ENCODE assay signal across 13 cellular contexts in genomic region chr15:67193223-67194009, GRCh38.
DNase-seq lines count a peak whose midpoint lies in the region; ATAC-seq and TF ChIP-seq lines count a peak whose summit lies in the region.
"Had no signal": no experiment of that assay in that cellular context is flagged by ENCODE, and none has a peak within 500 bp of the region (broad histone marks: within the 10 kb centered on the region; RNA-seq: fewer than 3 reads in every experiment).

No MANE protein-coding gene starts in this region.

- H3K4me1 Mint-ChIP-seq in nephron = peaks cover 55% of the 10 kb centered on the region

- peak overlapping the region; percentile 65 to 76 (median 70) for H3K27ac ChIP-seq in esophagus muscularis mucosa (replicated peaks in 1 of 4)
- H3K27ac ChIP-seq: GM23248 had no signal

- no peaks in the 10 kb centered on the region for H3K9me3 Mint-ChIP-seq in nephron

- peaks cover 77% of the 10 kb centered on the region for H3K36me3 Mint-ChIP-seq in nephron (ENCODE audit: low read depth)

- peak overlapping the region; percentile 25 to 75 (median 52) for H3K27ac Mint-ChIP-seq in nephron

- intact Hi-C loops in Right ventricle myocardium inferior (cut with DNase I) = loop anchor here (5.0 kb wide), 1 partner anchor 59 kb away; the partner anchor contains the start of genes AAGAB and IQCH
- intact Hi-C loops in cardiac septum (cut with DNase I) = no loop called here
- intact Hi-C loops in esophagus muscularis mucosa (cut with DNase I) = loop anchor here (5.0 kb wide), 1 partner anchor 126 kb away; the partner anchor contains the start of gene SMAD3

- ATAC-seq in Right ventricle myocardium inferior = peak; percentile 7
- no peak for ATAC-seq in HG02763 (IDR thresholded peaks at IDR 0.05; ENCODE audit: unreplicated experiment)
- ATAC-seq: HepG2, sciatic nerve had no signal

- H3K36me3 ChIP-seq in esophagus muscularis mucosa = peaks cover 7 to 46% (median 28%) of the 10 kb centered on the region in 4 donors

- no peaks in the 10 kb centered on the region for H3K27me3 Mint-ChIP-seq in nephron (ENCODE audit: low read depth)

- no peak for TF ChIP-seq POLR2A in esophagus muscularis mucosa (IDR thresholded peaks at IDR 0.05; ENCODE audit: low read depth)

- no peak overlapping the region for H3K4me3 ChIP-seq in esophagus muscularis mucosa
- H3K4me3 ChIP-seq: GM23248 had no signal

- 51% methylated on average over 13 of the region's 13 CpGs for WGBS in esophagus muscularis mucosa

- DNase-seq in Right ventricle myocardium inferior (ENCODE audit: missing footprints) = no peak
- DNase-seq in cardiac septum (ENCODE audit: low spot score) = no peak
- DNase-seq in esophagus muscularis mucosa (ENCODE audit: extremely low spot score) = peak; percentile 89
- DNase-seq in NCI-H2107 treated with DMSO at 0.1 percent for 48 hours (lab: John Stamatoyannopoulos, UW; ENCODE audit: unreplicated experiment) = no peak
- no peak for DNase-seq in cerebellar nuclear complex (lab: John Stamatoyannopoulos, UW)
- no peak for DNase-seq in cortex of kidney (lab: John Stamatoyannopoulos, UW)
- DNase-seq: GM23248, NCI-H2029, T1000 had no signal

- no peaks in the 10 kb centered on the region for H3K9me3 ChIP-seq in esophagus muscularis mucosa

- no peak overlapping the region for H3K4me3 Mint-ChIP-seq in nephron

- TF ChIP-seq EP300 in esophagus muscularis mucosa (IDR thresholded peaks at IDR 0.05) = no peak

- TF ChIP-seq CTCF in esophagus muscularis mucosa (IDR thresholded peaks at IDR 0.05) = no peak
- TF ChIP-seq CTCF in nephron (IDR thresholded peaks at IDR 0.05; ENCODE audit: unreplicated experiment in 3 of 3) = no peak

- no peaks in the 10 kb centered on the region for H3K27me3 ChIP-seq in esophagus muscularis mucosa

- H3K4me1 ChIP-seq in esophagus muscularis mucosa = peaks cover 47 to 72% (median 62%) of the 10 kb centered on the region in 4 donors
